In genomic region chr1:113868387-113869083, GRCh38 we compare ENCODE assay signal across 1 cellular context.
TF ChIP-seq lines count a peak whose summit lies in the region.

No MANE protein-coding gene starts in this region.

TF ChIP-seq in HepG2, 621 proteins besides CTCF, POLR2A, EP300 and RAD21:
- TF ChIP-seq ZNF724P (CRISPR knock-in tag; IDR thresholded peaks at IDR 0.05; ENCODE audit: borderline replicate concordance) (no peak), CEBPB (IDR thresholded peaks at IDR 0.05; ENCODE audit: borderline replicate concordance, low read depth, low read length) (0 out of 2 replicates have a peak, but pooled peaks have one; percentile 8)
